Comparison of ENCODE assay signal across 10 cellular contexts in the genomic region with DNA sequence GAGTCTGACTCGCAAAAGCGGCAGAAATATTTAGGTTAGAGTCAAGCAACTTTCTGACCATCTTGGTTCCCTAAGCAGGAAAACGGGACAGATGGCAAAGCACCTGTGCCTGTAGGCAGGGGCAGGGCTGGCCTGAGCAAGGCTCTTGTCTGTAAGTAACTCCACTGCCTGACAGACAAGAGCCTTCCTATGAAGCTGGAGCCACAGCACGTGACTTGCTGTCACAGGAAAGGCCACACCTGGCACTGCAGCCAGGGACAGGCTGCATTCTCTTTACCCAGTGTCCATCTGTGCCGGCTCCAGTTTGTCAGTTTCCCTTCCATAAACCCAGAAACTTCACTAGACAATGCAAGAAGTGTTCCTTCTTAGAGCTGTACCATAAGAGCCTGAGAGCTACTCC.
DNase-seq lines count a peak whose midpoint lies in the region; ATAC-seq and TF ChIP-seq lines count a peak whose summit lies in the region.
"Had no signal": no experiment of that assay in that cellular context is flagged by ENCODE, and none has a peak within 500 bp of the region (broad histone marks: within the 10 kb centered on the region; RNA-seq: fewer than 3 reads in every experiment).

No MANE protein-coding gene starts in this region.

- H3K36me3 ChIP-seq in stomach = peaks cover 8 to 63% (median 53%) of the 10 kb centered on the region in 4 donors

- no peaks in the 10 kb centered on the region for H3K9me3 Mint-ChIP-seq in activated naive CD4-positive, alpha-beta T cell treated with anti-CD3 and anti-CD28 coated beads, Interleukin-2, amount 50 U/mL, for 24 hours
- H3K9me3 Mint-ChIP-seq in activated CD8-positive, alpha-beta T cell treated with anti-CD3 and anti-CD28 coated beads for 36 hours = no peaks in the 10 kb centered on the region

- CTCF ChIA-PET in activated CD8-positive, alpha-beta T cell treated with anti-CD3 and anti-CD28 coated beads for 36 hours (lab: Charles Lee) = interaction anchor here (1.4 kb wide), 1 partner anchor 238 kb away, joined by 5 read pairs; no protein-coding TSS in a partner anchor

- no peak for DNase-seq in activated naive CD4-positive, alpha-beta T cell (lab: John Stamatoyannopoulos, UW)
- DNase-seq in activated CD8-positive, alpha-beta T cell treated with anti-CD3 and anti-CD28 coated beads for 36 hours = no peak
- peak; percentile 47 for DNase-seq in left ventricle myocardium superior
- DNase-seq in stomach = peak; percentile 38
- no peak for DNase-seq in activated gamma-delta T cell treated with Interleukin-2 at 50 U/mL for 16 hours
- DNase-seq in NCI-H187 treated with DMSO at 0.1 percent for 48 hours (lab: John Stamatoyannopoulos, UW) = no peak
- DNase-seq: KBM-7, midbrain had no signal

- TF ChIP-seq EP300 in stomach (IDR thresholded peaks at IDR 0.05) = no peak

- H3K4me1 ChIP-seq in stomach = peaks cover 8 to 16% (median 12%) of the 10 kb centered on the region in 4 donors

- TF ChIP-seq CTCF in activated CD8-positive, alpha-beta T cell treated with anti-CD3 and anti-CD28 coated beads for 36 hours (IDR thresholded peaks at IDR 0.05) = no peak
- no peak for TF ChIP-seq CTCF in stomach (IDR thresholded peaks at IDR 0.05)

- H3K36me3 Mint-ChIP-seq in activated naive CD4-positive, alpha-beta T cell treated with anti-CD3 and anti-CD28 coated beads, Interleukin-2, amount 50 U/mL, for 24 hours = peaks cover 2% of the 10 kb centered on the region
- H3K36me3 Mint-ChIP-seq in activated CD8-positive, alpha-beta T cell treated with anti-CD3 and anti-CD28 coated beads for 36 hours (ENCODE audit: low read depth) = no peaks in the 10 kb centered on the region

- peak overlapping the region in 3 of 5 donors; percentile 4 to 44 (median 22) for H3K27ac ChIP-seq in stomach

- no peak for ATAC-seq in activated CD8-positive, alpha-beta T cell treated with anti-CD3 and anti-CD28 coated beads for 36 hours
- ATAC-seq in left ventricle myocardium superior (peak; percentile 72), GM21526 (IDR thresholded peaks at IDR 0.05; ENCODE audit: low FRiP score, unreplicated experiment) (no peak)

- POLR2A ChIA-PET in activated CD8-positive, alpha-beta T cell treated with anti-CD3 and anti-CD28 coated beads for 36 hours (lab: Charles Lee) = interaction anchor here (1.3 kb wide), 1 partner anchor 12 kb away, joined by 4 read pairs; no protein-coding TSS in a partner anchor

- TF ChIP-seq POLR2A in stomach (IDR thresholded peaks at IDR 0.05) = no peak

- 45 to 67% (median 59%) methylated on average over 5 of the region's 5 CpGs for WGBS in stomach, 5 donors

- no peaks in the 10 kb centered on the region for H3K9me3 ChIP-seq in stomach

- no peaks in the 10 kb centered on the region for H3K27me3 ChIP-seq in stomach

- peaks cover 20% of the 10 kb centered on the region for H3K4me1 Mint-ChIP-seq in activated naive CD4-positive, alpha-beta T cell treated with anti-CD3 and anti-CD28 coated beads, Interleukin-2, amount 50 U/mL, for 24 hours
- peaks cover 10% of the 10 kb centered on the region for H3K4me1 Mint-ChIP-seq in activated CD8-positive, alpha-beta T cell treated with anti-CD3 and anti-CD28 coated beads for 36 hours (ENCODE audit: low read depth)

- H3K4me3 Mint-ChIP-seq in activated naive CD4-positive, alpha-beta T cell treated with anti-CD3 and anti-CD28 coated beads, Interleukin-2, amount 50 U/mL, for 24 hours = no peak overlapping the region
- no peak overlapping the region for H3K4me3 Mint-ChIP-seq in activated CD8-positive, alpha-beta T cell treated with anti-CD3 and anti-CD28 coated beads for 36 hours

- peak overlapping the region; percentile 14 for H3K27ac Mint-ChIP-seq in activated naive CD4-positive, alpha-beta T cell treated with anti-CD3 and anti-CD28 coated beads, Interleukin-2, amount 50 U/mL, for 24 hours
- peak overlapping the region; percentile 58 for H3K27ac Mint-ChIP-seq in activated CD8-positive, alpha-beta T cell treated with anti-CD3 and anti-CD28 coated beads for 36 hours

- no peaks in the 10 kb centered on the region for H3K27me3 Mint-ChIP-seq in activated naive CD4-positive, alpha-beta T cell treated with anti-CD3 and anti-CD28 coated beads, Interleukin-2, amount 50 U/mL, for 24 hours
- H3K27me3 Mint-ChIP-seq in activated CD8-positive, alpha-beta T cell treated with anti-CD3 and anti-CD28 coated beads for 36 hours = no peaks in the 10 kb centered on the region

- no peak overlapping the region for H3K4me3 ChIP-seq in stomach

- intact Hi-C loops in activated CD8-positive, alpha-beta T cell treated with anti-CD3 and anti-CD28 coated beads for 36 hours (cut with micrococcal nuclease) = no loop called here
- intact Hi-C loops in left ventricle myocardium superior (cut with micrococcal nuclease) = no loop called here
- intact Hi-C loops in stomach (cut with DNase I; ENCODE audit: low total_unique reads) = no loop called here

Comparison
In these comparisons a context has a peak if more than half of its experiments do, and no peak if none do; other contexts are left out.
1. DNase-seq: peak in left ventricle myocardium superior (single experiment) and stomach (single experiment); none in activated naive CD4-positive, alpha-beta T cell (0 of 4), activated CD8-positive, alpha-beta T cell treated with anti-CD3 and anti-CD28 coated beads for 36 hours (single experiment), activated gamma-delta T cell treated with Interleukin-2 at 50 U/mL for 16 hours (single experiment) and NCI-H187 treated with DMSO at 0.1 percent for 48 hours (single experiment).